Comparison of ENCODE assay signal across 8 cellular contexts in the genomic region with DNA sequence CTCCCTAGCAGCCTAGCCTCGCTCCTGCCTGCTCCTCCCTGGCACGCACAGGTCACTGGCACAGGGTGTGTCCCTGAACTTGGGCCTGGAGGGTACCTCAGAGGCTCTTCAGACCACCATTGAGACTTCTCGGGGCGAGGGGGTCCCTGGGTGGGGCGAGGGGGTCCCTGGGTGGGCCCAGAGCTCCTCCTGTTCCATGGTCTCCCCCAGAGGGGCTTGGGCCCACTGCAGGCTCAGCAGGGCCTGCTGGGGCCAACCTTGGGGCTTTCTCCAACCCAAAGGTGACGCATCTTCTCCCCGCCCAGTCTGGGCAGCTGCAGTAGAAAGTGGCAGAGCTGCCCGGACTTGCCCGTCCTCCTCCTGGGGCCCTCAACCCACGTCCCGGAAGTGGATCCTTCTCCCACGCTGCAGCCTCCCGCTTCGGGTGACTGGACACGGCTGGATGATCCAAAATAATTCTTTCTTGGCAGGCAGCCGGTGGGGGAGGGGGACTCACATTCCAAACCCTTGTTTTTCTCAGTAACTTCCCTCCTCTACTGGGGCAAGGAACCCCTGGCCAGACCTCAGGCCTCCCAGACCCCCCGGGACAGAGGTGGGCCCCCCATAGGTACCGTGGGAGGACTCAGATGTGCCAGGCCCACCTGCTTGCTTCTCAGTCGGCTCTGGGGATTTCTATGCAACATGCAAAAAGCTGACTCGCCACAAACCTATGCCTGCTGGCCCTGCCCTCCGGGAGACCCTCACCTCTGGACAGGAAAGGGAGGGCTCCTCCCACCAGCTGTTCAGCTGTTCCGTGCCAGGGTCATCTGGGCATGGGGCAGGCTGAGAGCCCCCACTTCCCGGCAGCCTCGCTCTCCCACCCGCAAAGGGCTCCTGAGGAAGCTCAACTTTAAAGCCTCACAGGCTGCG. TPM values are rescaled to one million over a fixed set of nuclear protein-coding genes. Genes with fewer than 3 reads are reported as not detected.
DNase-seq lines count a peak whose midpoint lies in the region; ATAC-seq and TF ChIP-seq lines count a peak whose summit lies in the region.

No MANE protein-coding gene starts in this region.

- H3K36me3 Mint-ChIP-seq in stimulated activated naive CD8-positive, alpha-beta T cell treated with anti-CD3 and anti-CD28 coated beads, Interleukin-15, Interleukin-2, amounts not matched to agents 100 ng/mL and 50 ng/mL, for 24 hours (ENCODE audit: low read depth), result no peaks in the 10 kb centered on the region

- no peaks in the 10 kb centered on the region for H3K9me3 ChIP-seq in HUES48 (ENCODE audit: control insufficient read depth, insufficient read depth, low read length)

- DNase-seq in GM03348 (ENCODE audit: low spot score), result peak; percentile 98
- DNase-seq in RWPE1 (ENCODE audit: low spot score), result peak; percentile 94
- peak; percentile 30 for DNase-seq in cortex of kidney (lab: John Stamatoyannopoulos, UW)
- peak; percentile 88 for DNase-seq in left lobe of liver (ENCODE audit: low spot score)
- no peak for DNase-seq in NCI-H1930 (lab: John Stamatoyannopoulos, UW)

- peaks cover 16% of the 10 kb centered on the region for H3K4me1 Mint-ChIP-seq in stimulated activated naive CD8-positive, alpha-beta T cell treated with anti-CD3 and anti-CD28 coated beads, Interleukin-15, Interleukin-2, amounts not matched to agents 100 ng/mL and 50 ng/mL, for 24 hours (ENCODE audit: low read depth)

- CTCF ChIA-PET in RWPE1 (lab: Yijun Ruan, JAX), result interaction anchor here (0.8 to 1.1 kb wide), 2 partner anchors 24 to 34 kb away, joined by 3 to 4 read pairs; no protein-coding TSS in a partner anchor

- H3K4me1 ChIP-seq in HUES48 (ENCODE audit: control insufficient read depth, insufficient read depth, low read length), result peaks cover 15% of the 10 kb centered on the region

- ATAC-seq in left lobe of liver (peak; percentile 66), GM19023 (IDR thresholded peaks at IDR 0.05; ENCODE audit: unreplicated experiment) (no peak)

- H3K27me3 ChIP-seq in HUES48 (ENCODE audit: control insufficient read depth, insufficient read depth, low read length), result peaks cover 4% of the 10 kb centered on the region; the same call in 1 of the 2 replicates

- H3K4me3 Mint-ChIP-seq in stimulated activated naive CD8-positive, alpha-beta T cell treated with anti-CD3 and anti-CD28 coated beads, Interleukin-15, Interleukin-2, amounts not matched to agents 100 ng/mL and 50 ng/mL, for 24 hours, result peak overlapping the region; percentile 68

- POLR2A ChIA-PET in RWPE1 (lab: Yijun Ruan, JAX; ENCODE audit: low non-redundant PET), result interaction anchor here (0.6 to 1.1 kb wide), 2 partner anchors 12 to 55 kb away, joined by 3 read pairs; no protein-coding TSS in a partner anchor

- H3K27me3 Mint-ChIP-seq in stimulated activated naive CD8-positive, alpha-beta T cell treated with anti-CD3 and anti-CD28 coated beads, Interleukin-15, Interleukin-2, amounts not matched to agents 100 ng/mL and 50 ng/mL, for 24 hours, result peaks cover 7% of the 10 kb centered on the region

- no peaks in the 10 kb centered on the region for H3K9me3 Mint-ChIP-seq in stimulated activated naive CD8-positive, alpha-beta T cell treated with anti-CD3 and anti-CD28 coated beads, Interleukin-15, Interleukin-2, amounts not matched to agents 100 ng/mL and 50 ng/mL, for 24 hours

- 0 out of 2 replicates have a peak overlapping the region, but pooled peaks have one; percentile 5 for H3K9ac ChIP-seq in HUES48 (ENCODE audit: low read depth, low read length)

- H3K27ac ChIP-seq in HUES48 (ENCODE audit: low read depth, low read length) (peak overlapping the region; percentile 35), RWPE1 (peak overlapping the region; percentile 100)

- no peak for TF ChIP-seq CTCF in RWPE1 (conservative IDR thresholded peaks at IDR 0.05; ENCODE audit: low read depth)

- no peaks in the 10 kb centered on the region for H3K36me3 ChIP-seq in HUES48 (ENCODE audit: control insufficient read depth, insufficient read depth, low read length)

- H3K4me3 ChIP-seq in HUES48 (ENCODE audit: low read depth, low read length), result peak overlapping the region; percentile 77

- no peak overlapping the region for H3K27ac Mint-ChIP-seq in stimulated activated naive CD8-positive, alpha-beta T cell treated with anti-CD3 and anti-CD28 coated beads, Interleukin-15, Interleukin-2, amounts not matched to agents 100 ng/mL and 50 ng/mL, for 24 hours

RNA-seq across cellular contexts. Expression of gene PLXNB2, which starts 1.5 kb away (rescaled TPM):
- 187 TPM for total RNA-seq in left lobe of liver

RNA-seq across cellular contexts. Expression of gene DENND6B, which starts 20.9 kb away (rescaled TPM):
- total RNA-seq in left lobe of liver, result 1.8 TPM

RNA-seq across cellular contexts. Expression of gene MAPK11, which starts 35.7 kb away (rescaled TPM):
- total RNA-seq in left lobe of liver, result 8.2 TPM

RNA-seq across cellular contexts. Expression of gene PPP6R2, which starts 37.2 kb away (rescaled TPM):
- 65.4 TPM for total RNA-seq in left lobe of liver

RNA-seq across cellular contexts. Expression of gene MAPK12, which starts 44.4 kb away (rescaled TPM):
- total RNA-seq in left lobe of liver, result 5.0 TPM

Comparison
In these comparisons a context has a peak if more than half of its experiments do, and no peak if none do; other contexts are left out.
1. DNase-seq: peak in GM03348 (single experiment), RWPE1 (single experiment), cortex of kidney (single experiment) and left lobe of liver (single experiment); none in NCI-H1930 (0 of 2).